1 cellular context compared by ENCODE assay signal in the genomic region with DNA sequence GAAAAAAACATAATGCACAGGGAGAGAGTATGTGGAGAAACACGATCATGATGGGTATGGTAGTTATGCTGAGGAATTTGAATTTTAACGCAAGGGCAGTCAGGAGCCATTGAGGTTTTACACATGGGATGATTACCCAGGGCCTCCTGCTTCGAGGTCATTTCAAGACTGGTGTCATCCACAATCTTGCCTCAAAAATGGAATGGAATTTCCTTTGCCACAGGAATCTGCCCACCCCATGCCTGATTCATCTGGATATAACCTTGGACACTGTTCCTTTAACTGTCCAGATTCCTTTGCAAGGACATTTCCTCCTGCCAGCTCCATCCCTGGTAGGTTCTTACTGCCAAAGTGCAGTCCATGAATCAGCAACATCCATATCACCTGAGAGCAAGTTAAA.
TF ChIP-seq lines count a peak whose summit lies in the region.

No MANE protein-coding gene starts in this region.

TF ChIP-seq in IMR-90, 13 proteins besides CTCF, POLR2A, EP300 and RAD21:
- no peak; the same call in 1 of the 2 replicates for TF ChIP-seq BHLHE40 (IDR thresholded peaks at IDR 0.05; ENCODE audit: low read depth, low read length)
- TF ChIP-seq MXI1 (IDR thresholded peaks at IDR 0.05; ENCODE audit: borderline replicate concordance, low read depth, low read length) = no peak
- no peak for TF ChIP-seq CEBPB (IDR thresholded peaks at IDR 0.05; ENCODE audit: low read depth, low read length)
- TF ChIP-seq MAZ (IDR thresholded peaks at IDR 0.05; ENCODE audit: borderline replicate concordance, low read depth, low read length) = no peak
- TF ChIP-seq FOS (IDR thresholded peaks at IDR 0.05; ENCODE audit: low read depth, low read length) = no peak
- no peak for TF ChIP-seq CHD1 (IDR thresholded peaks at IDR 0.05; ENCODE audit: low read depth, low read length)
- TF ChIP-seq, protein P1, sequence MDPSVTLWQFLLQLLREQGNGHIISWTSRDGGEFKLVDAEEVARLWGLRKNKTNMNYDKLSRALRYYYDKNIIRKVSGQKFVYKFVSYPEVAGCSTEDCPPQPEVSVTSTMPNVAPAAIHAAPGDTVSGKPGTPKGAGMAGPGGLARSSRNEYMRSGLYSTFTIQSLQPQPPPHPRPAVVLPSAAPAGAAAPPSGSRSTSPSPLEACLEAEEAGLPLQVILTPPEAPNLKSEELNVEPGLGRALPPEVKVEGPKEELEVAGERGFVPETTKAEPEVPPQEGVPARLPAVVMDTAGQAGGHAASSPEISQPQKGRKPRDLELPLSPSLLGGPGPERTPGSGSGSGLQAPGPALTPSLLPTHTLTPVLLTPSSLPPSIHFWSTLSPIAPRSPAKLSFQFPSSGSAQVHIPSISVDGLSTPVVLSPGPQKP (IDR thresholded peaks at IDR 0.05; ENCODE audit: borderline replicate concordance, low read depth, low read length) = no peak
- TF ChIP-seq MAFK (IDR thresholded peaks at IDR 0.05; ENCODE audit: low read depth, low read length) = 0 out of 2 replicates have a peak, but pooled peaks have one; percentile 3
- TF ChIP-seq, protein P2, sequence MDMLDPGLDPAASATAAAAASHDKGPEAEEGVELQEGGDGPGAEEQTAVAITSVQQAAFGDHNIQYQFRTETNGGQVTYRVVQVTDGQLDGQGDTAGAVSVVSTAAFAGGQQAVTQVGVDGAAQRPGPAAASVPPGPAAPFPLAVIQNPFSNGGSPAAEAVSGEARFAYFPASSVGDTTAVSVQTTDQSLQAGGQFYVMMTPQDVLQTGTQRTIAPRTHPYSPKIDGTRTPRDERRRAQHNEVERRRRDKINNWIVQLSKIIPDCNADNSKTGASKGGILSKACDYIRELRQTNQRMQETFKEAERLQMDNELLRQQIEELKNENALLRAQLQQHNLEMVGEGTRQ (IDR thresholded peaks at IDR 0.05; ENCODE audit: low read depth, low read length) = no peak
- no peak for TF ChIP-seq NFE2L2 (IDR thresholded peaks at IDR 0.05; ENCODE audit: low read depth, low read length)
- peak; percentile 28 for TF ChIP-seq RCOR1 (IDR thresholded peaks at IDR 0.05; ENCODE audit: insufficient replicate concordance, low read length)
- no peak for TF ChIP-seq SMC3 (IDR thresholded peaks at IDR 0.05; ENCODE audit: low read depth, low read length)
- TF ChIP-seq RFX5 (IDR thresholded peaks at IDR 0.05; ENCODE audit: low read depth, low read length) = no peak
